Comparison of ENCODE assay signal across 1 cellular context in the genomic region with DNA sequence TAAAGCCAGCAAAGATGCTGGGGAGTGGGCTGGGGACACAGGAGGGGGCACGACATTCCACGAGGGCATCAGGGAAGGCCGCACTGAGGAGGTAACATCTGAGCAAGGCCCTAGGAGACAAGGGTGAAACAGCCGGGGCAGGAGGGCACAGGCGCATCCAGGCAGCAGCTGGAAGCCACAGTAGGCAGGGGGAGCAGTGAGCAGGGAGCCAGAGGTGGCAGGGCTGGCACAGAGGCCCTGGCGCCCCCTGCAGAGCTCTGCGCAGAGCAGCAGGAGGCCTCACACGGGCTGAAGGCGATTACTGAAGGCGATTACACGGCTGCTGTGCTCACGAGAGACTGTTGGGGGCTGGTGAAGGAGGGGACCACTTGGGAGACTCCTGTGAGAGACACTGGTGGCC.
TF ChIP-seq lines count a peak whose summit lies in the region.

No MANE protein-coding gene starts in this region.

TF ChIP-seq in endothelial cell of umbilical vein, 7 proteins besides CTCF, POLR2A, EP300 and RAD21:
- TF ChIP-seq MYC (IDR thresholded peaks at IDR 0.05; ENCODE audit: low read depth, low read length): no peak
- no peak for TF ChIP-seq FOS (IDR thresholded peaks at IDR 0.05; ENCODE audit: borderline replicate concordance, insufficient read depth, low read length)
- TF ChIP-seq EZH2 (IDR thresholded peaks at IDR 0.05; ENCODE audit: borderline replicate concordance, low read depth, low read length, severe bottlenecking): no peak
- TF ChIP-seq POLR2AphosphoS5 (IDR thresholded peaks at IDR 0.05; ENCODE audit: insufficient read depth, low read depth, low read length): no peak
- TF ChIP-seq, protein P1, sequence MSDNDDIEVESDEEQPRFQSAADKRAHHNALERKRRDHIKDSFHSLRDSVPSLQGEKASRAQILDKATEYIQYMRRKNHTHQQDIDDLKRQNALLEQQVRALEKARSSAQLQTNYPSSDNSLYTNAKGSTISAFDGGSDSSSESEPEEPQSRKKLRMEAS (IDR thresholded peaks at IDR 0.05; ENCODE audit: insufficient read depth, insufficient read length): no peak
- no peak for TF ChIP-seq GATA2 (IDR thresholded peaks at IDR 0.05; ENCODE audit: insufficient read depth, insufficient read length, low read depth, low read length)
- TF ChIP-seq JUN (IDR thresholded peaks at IDR 0.05; ENCODE audit: borderline replicate concordance, insufficient read depth, insufficient read length, low read depth): no peak
